In genomic region chr4:87017580-87018061, GRCh38 we compare ENCODE assay signal across 1 cellular context.
TF ChIP-seq lines count a peak whose summit lies in the region.

No MANE protein-coding gene starts in this region.

TF ChIP-seq in SK-N-SH treated with all-trans-retinoic acid at 6 μM for 48 hours, 23 proteins besides CTCF, POLR2A, EP300 and RAD21 (continued from another document):
- TF ChIP-seq CSRNP3 (CRISPR knock-in tag; IDR thresholded peaks at IDR 0.05), result no peak
